In genomic region chr19:42285988-42286348, GRCh38 we compare ENCODE assay signal across 8 cellular contexts. TPM values are rescaled to one million over a fixed set of nuclear protein-coding genes. Genes with fewer than 3 reads are reported as not detected.
DNase-seq lines count a peak whose midpoint lies in the region; ATAC-seq and TF ChIP-seq lines count a peak whose summit lies in the region.
"Had no signal": no experiment of that assay in that cellular context is flagged by ENCODE, and none has a peak within 500 bp of the region (broad histone marks: within the 10 kb centered on the region; RNA-seq: fewer than 3 reads in every experiment).

No MANE protein-coding gene starts in this region.

- TF ChIP-seq EP300 in gastroesophageal sphincter (IDR thresholded peaks at IDR 0.05), result no peak

- ATAC-seq in gastroesophageal sphincter, result no peak
- ATAC-seq in GM18909 (IDR thresholded peaks at IDR 0.05; ENCODE audit: poor library complexity, unreplicated experiment), result no peak

- H3K27me3 ChIP-seq in WERI-Rb-1 (ENCODE audit: insufficient read depth, low read depth, severe bottlenecking) (no peaks in the 10 kb centered on the region), gastroesophageal sphincter (no peaks in the 10 kb centered on the region)

- DNase-seq in GM12865 (ENCODE audit: low read depth) (no peak), WERI-Rb-1 (no peak), NCI-H774 (lab: John Stamatoyannopoulos, UW) (no peak), glomerular visceral epithelial cell (ENCODE audit: extremely low spot score) (no peak)

- H3K9me3 ChIP-seq in WERI-Rb-1 (ENCODE audit: severe bottlenecking) (no peaks in the 10 kb centered on the region), gastroesophageal sphincter (no peaks in the 10 kb centered on the region)

- TF ChIP-seq CTCF in GM12865 (IDR thresholded peaks at IDR 0.05; ENCODE audit: insufficient read depth, low read depth, low read length, missing control alignments) (no peak), WERI-Rb-1 (IDR thresholded peaks at IDR 0.05; ENCODE audit: low read depth, low read length) (no peak), gastroesophageal sphincter (IDR thresholded peaks at IDR 0.05) (no peak)

- no peak for TF ChIP-seq POLR2A in gastroesophageal sphincter (IDR thresholded peaks at IDR 0.05)

- H3K4me1 ChIP-seq in gastroesophageal sphincter, result peaks cover 0 to 59% (median 42%) of the 10 kb centered on the region in 3 donors

- H3K36me3 ChIP-seq in WERI-Rb-1, result peaks cover 45% of the 10 kb centered on the region
- H3K36me3 ChIP-seq in gastroesophageal sphincter, result peaks cover 0 to 43% of the 10 kb centered on the region in 2 donors

- H3K27ac ChIP-seq in WERI-Rb-1, result peak overlapping the region; percentile 76; the same call in 1 of the 2 replicates
- peak overlapping the region; percentile 7 to 99 (median 98) for H3K27ac ChIP-seq in gastroesophageal sphincter
- H3K27ac ChIP-seq in skin epidermis, result peak overlapping the region in 17 of 21 experiments; percentile 28 to 89 (median 75)

- WGBS in gastroesophageal sphincter (ENCODE audit: low coverage in 1 of 2), 2 donors, result 40% methylated on average over 1 of the region's 6 CpGs; no CpG with 5 or more reads in 1 of the 2 donors

- H3K4me3 ChIP-seq in GM12865 (ENCODE audit: low read depth, low read length) (peak overlapping the region; percentile 91), WERI-Rb-1 (ENCODE audit: low read depth, low read length) (no peak overlapping the region), gastroesophageal sphincter (peak overlapping the region in 1 of 2 donors; percentile 68), skin epidermis (peak overlapping the region in 2 of 7 experiments; percentile 45 to 62)

RNA-seq across cellular contexts. Expression of gene PRR19, which starts 16.0 kb away (rescaled TPM):
- under 1 TPM in 1 of 4 donors, not detected in 3; 0.93 TPM for total RNA-seq in gastroesophageal sphincter
- total RNA-seq: urinary bladder had no signal

RNA-seq across cellular contexts. Expression of gene PAFAH1B3, which starts 16.5 kb away (rescaled TPM):
- 10 to 100 TPM in 1 of 4 donors, 1 to 10 TPM in 2, under 1 TPM in 1; 0.93 to 13.6 (median 5.8) TPM for total RNA-seq in gastroesophageal sphincter

RNA-seq across cellular contexts. Expression of gene CIC, which starts 16.9 kb away (rescaled TPM):
- total RNA-seq in gastroesophageal sphincter, result 10 to 100 TPM; 31.4 to 69.4 (median 49.0) TPM

RNA-seq across cellular contexts. Expression of gene TMEM145, which starts 27.1 kb away (rescaled TPM):
- under 1 TPM in 1 of 4 donors, not detected in 3; 0.27 TPM for total RNA-seq in gastroesophageal sphincter
- total RNA-seq: urinary bladder had no signal

RNA-seq across cellular contexts. Expression of gene ERF, which starts 31.0 kb away (rescaled TPM):
- total RNA-seq in gastroesophageal sphincter, result 10 to 100 TPM; 28.4 to 46.4 (median 39.9) TPM
